In genomic region chr4:164771088-164771487, GRCh38 we compare ENCODE assay signal across 24 cellular contexts. TPM values are rescaled to one million over a fixed set of nuclear protein-coding genes. Genes with fewer than 3 reads are reported as not detected.
"Had no signal": no experiment of that assay in that cellular context is flagged by ENCODE, and none has a peak within 500 bp of the region (broad histone marks: within the 10 kb centered on the region; RNA-seq: fewer than 3 reads in every experiment).

No MANE protein-coding gene starts in this region.

- ATAC-seq: activated naive CD4-positive, alpha-beta T cell treated with anti-CD3 and anti-CD28 coated beads, Interleukin-2, amount 50 U/mL, for 72 hours; activated T-cell treated with anti-CD3 and anti-CD28 coated beads, Interleukin-2, amount 50 U/mL, for 72 hours; body of pancreas; T-helper 17 cell had no signal

- H3K4me3 ChIP-seq: body of pancreas, right atrium auricular region had no signal

- H3K9me3 Mint-ChIP-seq: activated B cell treated with CpG ODN at 0.5 μM for 24 hours; activated CD4-positive, alpha-beta T cell treated with anti-CD3 and anti-CD28 coated beads, Interleukin-2, amount 10 ng/mL, durations not matched to agents 7 days and 5 days; activated naive CD4-positive, alpha-beta T cell treated with anti-CD3 and anti-CD28 coated beads, Interleukin-2, amount 50 U/mL, for 72 hours; activated T-cell treated with anti-CD3 and anti-CD28 coated beads, Interleukin-2, amount 50 U/mL, for 72 hours had no signal

- H3K4me1 ChIP-seq: right atrium auricular region had no signal

- H3K27ac Mint-ChIP-seq: activated B cell treated with CpG ODN at 0.5 μM for 24 hours; activated CD4-positive, alpha-beta T cell treated with anti-CD3 and anti-CD28 coated beads, Interleukin-2, amount 10 ng/mL, durations not matched to agents 7 days and 5 days; activated naive CD4-positive, alpha-beta T cell treated with anti-CD3 and anti-CD28 coated beads, Interleukin-2, amount 50 U/mL, for 72 hours; activated T-cell treated with anti-CD3 and anti-CD28 coated beads, Interleukin-2, amount 50 U/mL, for 72 hours; nephron progenitor cell; T-helper 17 cell had no signal

- H3K4me1 Mint-ChIP-seq: activated B cell treated with CpG ODN at 0.5 μM for 24 hours; activated CD4-positive, alpha-beta T cell treated with anti-CD3 and anti-CD28 coated beads, Interleukin-2, amount 10 ng/mL, durations not matched to agents 7 days and 5 days had no signal

- H3K9me3 ChIP-seq: body of pancreas, right atrium auricular region had no signal

- H3K27ac ChIP-seq: body of pancreas, right atrium auricular region had no signal

- H3K4me3 Mint-ChIP-seq: activated B cell treated with CpG ODN at 0.5 μM for 24 hours; activated CD4-positive, alpha-beta T cell treated with anti-CD3 and anti-CD28 coated beads, Interleukin-2, amount 10 ng/mL, durations not matched to agents 7 days and 5 days; activated T-cell treated with anti-CD3 and anti-CD28 coated beads, Interleukin-2, amount 50 U/mL, for 72 hours; nephron progenitor cell; T-helper 17 cell had no signal

- H3K36me3 Mint-ChIP-seq: activated naive CD4-positive, alpha-beta T cell treated with anti-CD3 and anti-CD28 coated beads, Interleukin-2, amount 50 U/mL, for 72 hours had no signal

- DNase-seq: activated B cell treated with CpG ODN at 0.5 μM for 24 hours; activated CD4-positive, alpha-beta T cell treated with anti-CD3 and anti-CD28 coated beads, Interleukin-2, amount 10 ng/mL, durations not matched to agents 7 days and 5 days; activated CD8-positive, alpha-beta memory T cell treated with anti-CD3 and anti-CD28 coated beads, Interleukin-2, amount 50 U/mL, for 48 hours; activated gamma-delta T cell; activated T-cell treated with anti-CD3 and anti-CD28 coated beads, Interleukin-2, amount 50 U/mL, for 72 hours; amygdala; body of pancreas; caudate nucleus; cortex of kidney; effector memory CD4-positive, alpha-beta T cell; foreskin melanocyte; mesendoderm; nephron progenitor cell; occipital lobe; small intestine; stimulated activated CD4-positive, alpha-beta T cell treated with anti-CD3 and anti-CD28 coated beads, Interleukin-4, amount 100 ng/mL, for 24 hours; stimulated activated naive CD4-positive, alpha-beta T cell; T-helper 17 cell had no signal

- H3K36me3 ChIP-seq: right atrium auricular region had no signal

RNA-seq across cellular contexts. Expression of gene SMIM31, which starts 17.2 kb away (rescaled TPM):
- total RNA-seq: activated B cell treated with CpG ODN at 0.5 μM for 24 hours; activated CD4-positive, alpha-beta T cell treated with anti-CD3 and anti-CD28 coated beads, Interleukin-2, amount 10 ng/mL, durations not matched to agents 7 days and 5 days; activated naive CD4-positive, alpha-beta T cell treated with anti-CD3 and anti-CD28 coated beads, Interleukin-2, amount 50 U/mL, for 72 hours; activated T-cell treated with anti-CD3 and anti-CD28 coated beads, Interleukin-2, amount 50 U/mL, for 72 hours; fibroblast of lung; kidney epithelial cell; lower leg skin; occipital lobe; posterior vena cava; right atrium auricular region; T-helper 17 cell had no signal
